In genomic region chr12:127334924-127335644, GRCh38 we compare ENCODE assay signal across 28 cellular contexts.
"Had no signal": no experiment of that assay in that cellular context is flagged by ENCODE, and none has a peak within 500 bp of the region (broad histone marks: within the 10 kb centered on the region; RNA-seq: fewer than 3 reads in every experiment).

No MANE protein-coding gene starts in this region.

- H3K4me1 ChIP-seq: colonic mucosa, lower lobe of right lung, parathyroid adenoma, prostate gland, right atrium auricular region, sigmoid colon, tibial nerve, upper lobe of right lung, uterus had no signal

- H3K27ac ChIP-seq: colonic mucosa, epithelial cell of prostate, lower lobe of right lung, neutrophil, parathyroid adenoma, prostate gland, right atrium auricular region, sigmoid colon, thoracic aorta, tibial nerve, upper lobe of right lung, uterus had no signal

- H3K4me3 ChIP-seq: colonic mucosa, lower lobe of right lung, mucosa of descending colon, prostate gland, right atrium auricular region, sigmoid colon, thoracic aorta, tibial nerve, upper lobe of right lung, uterus had no signal

- H3K79me2 ChIP-seq: parathyroid adenoma had no signal

- FAIRE-seq: frontal cortex had no signal

- H3K27me3 ChIP-seq: colonic mucosa, neutrophil, right atrium auricular region, sigmoid colon, tibial nerve, upper lobe of right lung, uterus had no signal

- H3K9ac ChIP-seq: parathyroid adenoma had no signal

- H2AFZ ChIP-seq: parathyroid adenoma had no signal

- DNase-seq: colonic mucosa; effector CD8-positive, alpha-beta T cell; hypothalamus; immature natural killer cell; islet precursor cell; kidney glomerular epithelial cell; left ventricle myocardium superior; lower lobe of right lung; mucosa of descending colon; naive B cell; sigmoid colon; stimulated activated CD4-positive, alpha-beta T cell treated with anti-CD3 and anti-CD28 coated beads, Interleukin-2, amount 100 ng/mL, for 24 hours; stimulated activated CD4-positive, alpha-beta T cell treated with anti-CD3 and anti-CD28 coated beads, Interleukin-4, amount 100 ng/mL, for 24 hours; stimulated activated naive CD4-positive, alpha-beta T cell treated with Interleukin-2 at 50 U/mL for 16 hours; substantia nigra; upper lobe of right lung; uterus had no signal

- ATAC-seq: esophagus mucosa; left ventricle myocardium superior; lower lobe of right lung; mucosa of descending colon; natural killer cell treated with Interleukin-12 subunit alpha and Interleukin-12 subunit beta and Interleukin-15 and Interleukin-18, amount 100 ng/mL, for 72 hours; stimulated activated effector memory CD8-positive, alpha-beta T cell treated with anti-CD3 and anti-CD28 coated beads, Interleukin-12 subunit alpha, Interleukin-12 subunit beta, amount 100 ng/mL, for 72 hours; upper lobe of right lung had no signal

- H3K9me3 ChIP-seq: colonic mucosa, lower lobe of right lung, mucosa of descending colon, neutrophil, prostate gland, right atrium auricular region, sigmoid colon, thoracic aorta, tibial nerve, upper lobe of right lung, uterus had no signal

- H3K36me3 ChIP-seq: colonic mucosa, lower lobe of right lung, neutrophil, prostate gland, right atrium auricular region, sigmoid colon, thoracic aorta, tibial nerve, upper lobe of right lung, uterus had no signal
